ENCODE assay signal across 39 cellular contexts in genomic region chr13:53703371-53704080, GRCh38.
"Had no signal": no experiment of that assay in that cellular context is flagged by ENCODE, and none has a peak within 500 bp of the region (broad histone marks: within the 10 kb centered on the region; RNA-seq: fewer than 3 reads in every experiment).

No MANE protein-coding gene starts in this region.

- ATAC-seq: activated naive CD4-positive, alpha-beta T cell treated with anti-CD3 and anti-CD28 coated beads, Interleukin-2, amount 50 U/mL, for 72 hours; activated naive CD8-positive, alpha-beta T cell treated with anti-CD3 and anti-CD28 coated beads, Interleukin-2, amount 50 U/mL, for 24 hours; activated T-cell treated with anti-CD3 and anti-CD28 coated beads, Interleukin-2, amount 50 U/mL, for 4 hours; activated T-cell treated with anti-CD3 and anti-CD28 coated beads, Interleukin-2, amount 50 U/mL, for 72 hours; activated T-helper 17 cell treated with anti-CD3 and anti-CD28 coated beads, Interleukin-2, amount 50 U/mL, for 72 hours; body of pancreas had no signal

- H3K4me3 Mint-ChIP-seq: activated naive CD4-positive, alpha-beta T cell treated with anti-CD3 and anti-CD28 coated beads for 36 hours; activated naive CD4-positive, alpha-beta T cell treated with anti-CD3 and anti-CD28 coated beads, Interleukin-2, amount 10 ng/mL, durations not matched to agents 7 days and 5 days; activated naive CD4-positive, alpha-beta T cell treated with anti-CD3 and anti-CD28 coated beads, Interleukin-2, amount 50 U/mL, for 24 hours; activated naive CD8-positive, alpha-beta T cell; activated naive CD8-positive, alpha-beta T cell treated with anti-CD3 and anti-CD28 coated beads for 36 hours; activated naive CD8-positive, alpha-beta T cell treated with anti-CD3 and anti-CD28 coated beads, Interleukin-2, amount 10 ng/mL, durations not matched to agents 7 days and 5 days; activated naive CD8-positive, alpha-beta T cell treated with anti-CD3 and anti-CD28 coated beads, Interleukin-2, amount 50 U/mL, for 24 hours; activated T-cell treated with anti-CD3 and anti-CD28 coated beads, Interleukin-2, amount 50 U/mL, for 24 hours; activated T-cell treated with anti-CD3 and anti-CD28 coated beads, Interleukin-2, amount 50 U/mL, for 4 hours; activated T-cell treated with anti-CD3 and anti-CD28 coated beads, Interleukin-2, amount 50 U/mL, for 72 hours; activated T-helper 1 cell treated with anti-CD3 and anti-CD28 coated beads, Interleukin-12 subunit alpha, Interleukin-12 subunit beta, Interleukin-2, Interleukin-4 antibody, amounts not matched to agents 30 ng/mL and 10 ng/mL and 1 ng/mL, durations not matched to agents 14 hours and 24 hours and 36 hours; activated T-helper 17 cell treated with anti-CD3 and anti-CD28 coated beads, Interleukin-2, amount 50 U/mL, for 72 hours; brain; central memory CD8-positive, alpha-beta T cell had no signal

- H3K27me3 Mint-ChIP-seq: activated naive CD4-positive, alpha-beta T cell treated with anti-CD3 and anti-CD28 coated beads, Interleukin-2, amount 10 ng/mL, durations not matched to agents 7 days and 5 days; activated naive CD4-positive, alpha-beta T cell treated with anti-CD3 and anti-CD28 coated beads, Interleukin-2, amount 50 U/mL, for 24 hours; activated naive CD8-positive, alpha-beta T cell; activated naive CD8-positive, alpha-beta T cell treated with anti-CD3 and anti-CD28 coated beads for 36 hours; activated naive CD8-positive, alpha-beta T cell treated with anti-CD3 and anti-CD28 coated beads, Interleukin-2, amount 10 ng/mL, durations not matched to agents 7 days and 5 days; activated naive CD8-positive, alpha-beta T cell treated with anti-CD3 and anti-CD28 coated beads, Interleukin-2, amount 50 U/mL, for 24 hours; activated T-cell treated with anti-CD3 and anti-CD28 coated beads, Interleukin-2, amount 50 U/mL, for 24 hours; activated T-helper 17 cell treated with anti-CD3 and anti-CD28 coated beads, Interleukin-2, amount 50 U/mL, for 72 hours; brain; central memory CD8-positive, alpha-beta T cell had no signal

- H3K27ac ChIP-seq: adrenal gland, ascending aorta, body of pancreas, brain microvascular endothelial cell, breast epithelium, cardiac muscle cell had no signal

- H3K4me3 ChIP-seq: adrenal gland, ascending aorta, body of pancreas, breast epithelium, cardiac muscle cell had no signal

- H3K9me3 ChIP-seq: adrenal gland, ascending aorta had no signal

- H3K27me3 ChIP-seq: adrenal gland, ascending aorta, body of pancreas, brain microvascular endothelial cell, breast epithelium, cardiac muscle cell had no signal

- H3K36me3 Mint-ChIP-seq: activated naive CD4-positive, alpha-beta T cell treated with anti-CD3 and anti-CD28 coated beads, Interleukin-2, amount 10 ng/mL, durations not matched to agents 7 days and 5 days; activated naive CD4-positive, alpha-beta T cell treated with anti-CD3 and anti-CD28 coated beads, Interleukin-2, amount 50 U/mL, for 24 hours; activated naive CD8-positive, alpha-beta T cell; activated naive CD8-positive, alpha-beta T cell treated with anti-CD3 and anti-CD28 coated beads for 36 hours; activated naive CD8-positive, alpha-beta T cell treated with anti-CD3 and anti-CD28 coated beads, Interleukin-2, amount 10 ng/mL, durations not matched to agents 7 days and 5 days; brain had no signal

- DNase-seq: activated effector memory CD4-positive, alpha-beta T cell treated with anti-CD3 and anti-CD28 coated beads, Interleukin-2, amount 50 U/mL, for 16 hours; activated effector memory CD4-positive, alpha-beta T cell treated with Interleukin-2 at 50 U/mL for 16 hours; activated gamma-delta T cell; activated gamma-delta T cell treated with Interleukin-2 at 50 U/mL for 16 hours; activated naive CD4-positive, alpha-beta T cell; activated naive CD4-positive, alpha-beta T cell treated with anti-CD3 and anti-CD28 coated beads for 36 hours; activated naive CD4-positive, alpha-beta T cell treated with anti-CD3 and anti-CD28 coated beads, Interleukin-2, amount 10 ng/mL, durations not matched to agents 7 days and 5 days; activated naive CD4-positive, alpha-beta T cell treated with anti-CD3 and anti-CD28 coated beads, Interleukin-2, amount 50 U/mL, for 16 hours; activated naive CD4-positive, alpha-beta T cell treated with Interleukin-2 at 50 U/mL for 16 hours; activated naive CD8-positive, alpha-beta T cell treated with anti-CD3 and anti-CD28 coated beads for 36 hours; activated naive CD8-positive, alpha-beta T cell treated with anti-CD3 and anti-CD28 coated beads, Interleukin-2, amount 10 ng/mL, durations not matched to agents 7 days and 5 days; activated naive CD8-positive, alpha-beta T cell treated with anti-CD3 and anti-CD28 coated beads, Interleukin-2, amount 50 U/mL, for 24 hours; activated T-cell treated with anti-CD3 and anti-CD28 coated beads, Interleukin-2, amount 50 U/mL, for 24 hours; activated T-cell treated with anti-CD3 and anti-CD28 coated beads, Interleukin-2, amount 50 U/mL, for 4 hours; activated T-cell treated with anti-CD3 and anti-CD28 coated beads, Interleukin-2, amount 50 U/mL, for 48 hours; activated T-cell treated with anti-CD3 and anti-CD28 coated beads, Interleukin-2, amount 50 U/mL, for 72 hours; adrenal gland; amniotic stem cell; amygdala; anterior cingulate cortex; aorta; body of pancreas; brain microvascular endothelial cell; caudate nucleus; central memory CD4-positive, alpha-beta T cell; cerebellar nuclear complex had no signal

- H3K4me1 Mint-ChIP-seq: activated naive CD4-positive, alpha-beta T cell treated with anti-CD3 and anti-CD28 coated beads, Interleukin-2, amount 10 ng/mL, durations not matched to agents 7 days and 5 days; activated naive CD4-positive, alpha-beta T cell treated with anti-CD3 and anti-CD28 coated beads, Interleukin-2, amount 50 U/mL, for 24 hours; activated naive CD8-positive, alpha-beta T cell treated with anti-CD3 and anti-CD28 coated beads for 36 hours; activated naive CD8-positive, alpha-beta T cell treated with anti-CD3 and anti-CD28 coated beads, Interleukin-2, amount 10 ng/mL, durations not matched to agents 7 days and 5 days; activated naive CD8-positive, alpha-beta T cell treated with anti-CD3 and anti-CD28 coated beads, Interleukin-2, amount 50 U/mL, for 24 hours; activated T-helper 17 cell treated with anti-CD3 and anti-CD28 coated beads, Interleukin-2, amount 50 U/mL, for 72 hours; brain; central memory CD8-positive, alpha-beta T cell had no signal

- FAIRE-seq: astrocyte, bronchial epithelial cell had no signal

- H3K4me1 ChIP-seq: adrenal gland, ascending aorta, body of pancreas, breast epithelium had no signal

- H3K36me3 ChIP-seq: adrenal gland, ascending aorta, brain microvascular endothelial cell, breast epithelium, cardiac muscle cell had no signal

- H3K27ac Mint-ChIP-seq: activated naive CD4-positive, alpha-beta T cell treated with anti-CD3 and anti-CD28 coated beads for 36 hours; activated naive CD4-positive, alpha-beta T cell treated with anti-CD3 and anti-CD28 coated beads, Interleukin-2, amount 10 ng/mL, durations not matched to agents 7 days and 5 days; activated naive CD4-positive, alpha-beta T cell treated with anti-CD3 and anti-CD28 coated beads, Interleukin-2, amount 50 U/mL, for 24 hours; activated naive CD4-positive, alpha-beta T cell treated with anti-CD3 and anti-CD28 coated beads, Interleukin-2, amount 50 U/mL, for 72 hours; activated naive CD8-positive, alpha-beta T cell; activated naive CD8-positive, alpha-beta T cell treated with anti-CD3 and anti-CD28 coated beads for 36 hours; activated naive CD8-positive, alpha-beta T cell treated with anti-CD3 and anti-CD28 coated beads, Interleukin-2, amount 10 ng/mL, durations not matched to agents 7 days and 5 days; activated naive CD8-positive, alpha-beta T cell treated with anti-CD3 and anti-CD28 coated beads, Interleukin-2, amount 50 U/mL, for 24 hours; activated T-cell treated with anti-CD3 and anti-CD28 coated beads, Interleukin-2, amount 50 U/mL, for 24 hours; activated T-helper 1 cell treated with anti-CD3 and anti-CD28 coated beads, Interleukin-12 subunit alpha, Interleukin-12 subunit beta, Interleukin-2, Interleukin-4 antibody, amounts not matched to agents 30 ng/mL and 10 ng/mL and 1 ng/mL, durations not matched to agents 14 hours and 24 hours and 36 hours; activated T-helper 17 cell treated with anti-CD3 and anti-CD28 coated beads, Interleukin-2, amount 50 U/mL, for 72 hours; activated T-helper 2 cell treated with anti-CD3 and anti-CD28 coated beads, Interferon-gamma antibody, Interleukin-2, Interleukin-4, amounts not matched to agents 10 μg/mL and 5 μg/mL and 100 μg/mL, durations not matched to agents 14 hours and 24 hours and 36 hours; brain had no signal

- H3K9me3 Mint-ChIP-seq: activated T-helper 17 cell treated with anti-CD3 and anti-CD28 coated beads, Interleukin-2, amount 50 U/mL, for 72 hours had no signal
